ENCODE assay signal across 1 cellular context in genomic region chr16:8621221-8621571, GRCh38.
TF ChIP-seq lines count a peak whose summit lies in the region.

No MANE protein-coding gene starts in this region.

TF ChIP-seq in HepG2, 621 proteins besides CTCF, POLR2A, EP300 and RAD21 (continued from another document):
- TF ChIP-seq ZBTB44 (CRISPR knock-in tag; IDR thresholded peaks at IDR 0.05) (no peak), BORCS8-MEF2B (CRISPR knock-in tag; IDR thresholded peaks at IDR 0.05) (no peak), FOXJ3 (CRISPR knock-in tag; IDR thresholded peaks at IDR 0.05; ENCODE audit: borderline replicate concordance) (no peak), ZNF878 (CRISPR knock-in tag; IDR thresholded peaks at IDR 0.05) (no peak), PHB2 (IDR thresholded peaks at IDR 0.05; ENCODE audit: partially characterized antibody) (no peak), CHD4 (IDR thresholded peaks at IDR 0.05; ENCODE audit: borderline replicate concordance, low read length) (peak; percentile 71; the same call in 1 of the 2 replicates), HINFP (CRISPR knock-in tag; IDR thresholded peaks at IDR 0.05; ENCODE audit: low read depth) (no peak), ELK4 (CRISPR knock-in tag; IDR thresholded peaks at IDR 0.05; ENCODE audit: borderline replicate concordance) (no peak), ZZZ3 (CRISPR knock-in tag; IDR thresholded peaks at IDR 0.05; ENCODE audit: borderline replicate concordance) (no peak), MEIS1 (CRISPR knock-in tag; IDR thresholded peaks at IDR 0.05; ENCODE audit: borderline replicate concordance) (no peak), ZNF678 (CRISPR knock-in tag; IDR thresholded peaks at IDR 0.05) (no peak), ZNF782 (CRISPR knock-in tag; IDR thresholded peaks at IDR 0.05; ENCODE audit: borderline replicate concordance) (no peak), GFI1 (CRISPR knock-in tag; IDR thresholded peaks at IDR 0.05; ENCODE audit: borderline replicate concordance) (0 out of 2 replicates have a peak, but pooled peaks have one; percentile 26), CENPBD1 (CRISPR knock-in tag; IDR thresholded peaks at IDR 0.05; ENCODE audit: borderline replicate concordance, low read depth) (no peak), EED (CRISPR knock-in tag; IDR thresholded peaks at IDR 0.05) (no peak), ZNF317 (CRISPR knock-in tag; IDR thresholded peaks at IDR 0.05) (no peak)
